Comparison of ENCODE assay signal across 8 cellular contexts in genomic region chr9:90141723-90142122, GRCh38.
DNase-seq lines count a peak whose midpoint lies in the region; ATAC-seq and TF ChIP-seq lines count a peak whose summit lies in the region.

No MANE protein-coding gene starts in this region.

- H3K79me2 ChIP-seq in OCI-LY7 (ENCODE audit: insufficient read depth, low read depth, low read length): no peaks in the 10 kb centered on the region

- ATAC-seq in GM21390 (IDR thresholded peaks at IDR 0.05; ENCODE audit: unreplicated experiment) (no peak), HG03342 (IDR thresholded peaks at IDR 0.05; ENCODE audit: unreplicated experiment) (no peak), HG02884 (IDR thresholded peaks at IDR 0.05; ENCODE audit: unreplicated experiment) (no peak)

- H3K4me3 Mint-ChIP-seq in HFFc6: no peak overlapping the region

- no peaks in the 10 kb centered on the region for H3K9me3 Mint-ChIP-seq in HFFc6

- H3K36me3 Mint-ChIP-seq in HFFc6 (ENCODE audit: low read depth): no peaks in the 10 kb centered on the region

- no peaks in the 10 kb centered on the region for H3K9me2 ChIP-seq in OCI-LY7 (ENCODE audit: insufficient read depth, low read length)

- H2AFZ ChIP-seq in OCI-LY7 (ENCODE audit: low read length): no peak overlapping the region

- TF ChIP-seq CTCF in AG09309 (IDR thresholded peaks at IDR 0.05; ENCODE audit: control insufficient read depth, insufficient read depth, low read depth, low read length, missing control alignments) (peak; percentile 47), HFFc6 (IDR thresholded peaks at IDR 0.05) (peak; percentile 78), OCI-LY7 (conservative IDR thresholded peaks at IDR 0.05; ENCODE audit: low read length) (peak; percentile 85), epithelial cell of proximal tubule (conservative IDR thresholded peaks at IDR 0.05; ENCODE audit: low read depth, low read length) (peak; percentile 63), retinal pigment epithelial cell (conservative IDR thresholded peaks at IDR 0.05; ENCODE audit: low read depth, low read length) (peak; percentile 65)

- intact Hi-C loops in OCI-LY7 (cut with micrococcal nuclease; ENCODE audit: unreplicated experiment): loop anchor here (1.0 to 10.0 kb wide), 2 partner anchors 78 to 613 kb away; no protein-coding TSS in a partner anchor

- H3K27ac ChIP-seq in OCI-LY7 (ENCODE audit: low read depth, low read length, poor library complexity, severe bottlenecking): no peak overlapping the region

- DNase-seq in AG09309 (ENCODE audit: low read depth) (no peak), HFFc6 (no peak), OCI-LY7 (ENCODE audit: low spot score) (peak; percentile 48), epithelial cell of proximal tubule (ENCODE audit: low read depth) (no peak), retinal pigment epithelial cell (ENCODE audit: low read depth) (no peak)

- H3K4me1 ChIP-seq in OCI-LY7 (ENCODE audit: insufficient read depth, low read length, poor library complexity, severe bottlenecking): no peaks in the 10 kb centered on the region

- BruUV-seq in OCI-LY7 (replicated peaks; lab: Mats Ljungman, UMichigan): no TSS peak

- H3K4me3 ChIP-seq in AG09309 (ENCODE audit: control insufficient read depth, low read depth, low read length) (no peak overlapping the region), OCI-LY7 (ENCODE audit: low read depth, low read length, poor library complexity, severe bottlenecking) (no peak overlapping the region), epithelial cell of proximal tubule (ENCODE audit: low read depth, low read length) (no peak overlapping the region), retinal pigment epithelial cell (ENCODE audit: low read length) (no peak overlapping the region)

- no peak overlapping the region for H3K4me2 ChIP-seq in OCI-LY7 (ENCODE audit: low read length)

- H3K27me3 Mint-ChIP-seq in HFFc6 (ENCODE audit: insufficient read depth): peaks cover 4% of the 10 kb centered on the region

- POLR2A ChIA-PET in OCI-LY7 (lab: Charles Lee): interaction anchor here (1.0 kb wide), 1 partner anchor 184 kb away, joined by 3 read pairs; no protein-coding TSS in a partner anchor

- H3K4me1 Mint-ChIP-seq in HFFc6 (ENCODE audit: low read depth): no peaks in the 10 kb centered on the region

- CTCF ChIA-PET in OCI-LY7 (lab: Charles Lee; ENCODE audit: unreplicated experiment): no interaction called here

- H3K27ac Mint-ChIP-seq in HFFc6: no peak overlapping the region

- no peaks in the 10 kb centered on the region for H3K9me3 ChIP-seq in OCI-LY7 (ENCODE audit: low read length)

- no peaks in the 10 kb centered on the region for H3K36me3 ChIP-seq in OCI-LY7 (ENCODE audit: insufficient read depth, low read length)

- no peaks in the 10 kb centered on the region for H4K20me1 ChIP-seq in OCI-LY7 (ENCODE audit: insufficient read depth, low read length)
